ENCODE assay signal across 1 cellular context in the genomic region with DNA sequence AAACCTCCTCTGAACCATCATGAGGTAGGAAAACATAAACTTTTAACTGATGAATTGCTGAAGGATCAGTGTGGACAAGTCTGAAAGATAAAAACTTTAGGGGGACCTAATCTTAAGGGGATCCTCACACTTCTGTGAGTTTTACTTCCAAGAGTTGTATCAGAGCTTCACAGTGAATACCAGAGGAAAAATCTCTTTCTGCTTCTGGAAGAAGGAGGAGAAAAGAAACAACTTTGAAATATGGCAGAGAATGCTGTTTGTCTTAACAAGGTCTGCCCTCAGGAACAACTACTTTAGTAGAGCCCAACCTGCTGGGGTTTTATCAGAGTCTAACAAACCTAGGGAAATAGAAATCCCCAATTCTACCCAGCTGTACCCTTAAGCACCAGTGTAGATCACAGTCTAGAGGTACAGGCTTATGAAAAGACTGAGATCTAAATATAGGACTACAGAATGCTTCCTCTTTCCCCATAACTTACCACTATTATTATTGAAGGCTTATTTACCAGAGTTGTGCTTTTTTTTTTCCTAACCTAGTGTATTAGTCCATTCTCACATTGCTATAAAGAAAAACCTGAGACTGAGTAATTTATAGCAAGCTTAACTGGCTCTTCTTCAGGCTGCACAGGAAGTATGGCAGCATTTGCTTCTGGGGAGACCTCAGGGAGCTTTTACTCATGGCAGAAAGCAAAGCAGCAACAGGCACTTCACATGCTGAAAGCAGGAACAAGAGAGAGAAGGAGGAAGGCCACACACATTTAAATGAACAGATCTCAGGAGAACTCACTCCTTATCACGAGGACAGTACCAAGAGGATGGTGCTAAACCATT.
TF ChIP-seq lines count a peak whose summit lies in the region.

No MANE protein-coding gene starts in this region.

TF ChIP-seq in GM12878, 131 proteins besides CTCF, POLR2A, EP300 and RAD21 (continued from another document):
- TF ChIP-seq, protein P1, sequence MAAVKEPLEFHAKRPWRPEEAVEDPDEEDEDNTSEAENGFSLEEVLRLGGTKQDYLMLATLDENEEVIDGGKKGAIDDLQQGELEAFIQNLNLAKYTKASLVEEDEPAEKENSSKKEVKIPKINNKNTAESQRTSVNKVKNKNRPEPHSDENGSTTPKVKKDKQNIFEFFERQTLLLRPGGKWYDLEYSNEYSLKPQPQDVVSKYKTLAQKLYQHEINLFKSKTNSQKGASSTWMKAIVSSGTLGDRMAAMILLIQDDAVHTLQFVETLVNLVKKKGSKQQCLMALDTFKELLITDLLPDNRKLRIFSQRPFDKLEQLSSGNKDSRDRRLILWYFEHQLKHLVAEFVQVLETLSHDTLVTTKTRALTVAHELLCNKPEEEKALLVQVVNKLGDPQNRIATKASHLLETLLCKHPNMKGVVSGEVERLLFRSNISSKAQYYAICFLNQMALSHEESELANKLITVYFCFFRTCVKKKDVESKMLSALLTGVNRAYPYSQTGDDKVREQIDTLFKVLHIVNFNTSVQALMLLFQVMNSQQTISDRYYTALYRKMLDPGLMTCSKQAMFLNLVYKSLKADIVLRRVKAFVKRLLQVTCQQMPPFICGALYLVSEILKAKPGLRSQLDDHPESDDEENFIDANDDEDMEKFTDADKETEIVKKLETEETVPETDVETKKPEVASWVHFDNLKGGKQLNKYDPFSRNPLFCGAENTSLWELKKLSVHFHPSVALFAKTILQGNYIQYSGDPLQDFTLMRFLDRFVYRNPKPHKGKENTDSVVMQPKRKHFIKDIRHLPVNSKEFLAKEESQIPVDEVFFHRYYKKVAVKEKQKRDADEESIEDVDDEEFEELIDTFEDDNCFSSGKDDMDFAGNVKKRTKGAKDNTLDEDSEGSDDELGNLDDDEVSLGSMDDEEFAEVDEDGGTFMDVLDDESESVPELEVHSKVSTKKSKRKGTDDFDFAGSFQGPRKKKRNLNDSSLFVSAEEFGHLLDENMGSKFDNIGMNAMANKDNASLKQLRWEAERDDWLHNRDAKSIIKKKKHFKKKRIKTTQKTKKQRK (IDR thresholded peaks at IDR 0.05; ENCODE audit: low read depth, low read length): no peak
- TF ChIP-seq DPF2 (IDR thresholded peaks at IDR 0.05): no peak
- no peak for TF ChIP-seq PAX5 (IDR thresholded peaks at IDR 0.05; ENCODE audit: borderline replicate concordance, low read depth, low read length)
- TF ChIP-seq, protein P2, sequence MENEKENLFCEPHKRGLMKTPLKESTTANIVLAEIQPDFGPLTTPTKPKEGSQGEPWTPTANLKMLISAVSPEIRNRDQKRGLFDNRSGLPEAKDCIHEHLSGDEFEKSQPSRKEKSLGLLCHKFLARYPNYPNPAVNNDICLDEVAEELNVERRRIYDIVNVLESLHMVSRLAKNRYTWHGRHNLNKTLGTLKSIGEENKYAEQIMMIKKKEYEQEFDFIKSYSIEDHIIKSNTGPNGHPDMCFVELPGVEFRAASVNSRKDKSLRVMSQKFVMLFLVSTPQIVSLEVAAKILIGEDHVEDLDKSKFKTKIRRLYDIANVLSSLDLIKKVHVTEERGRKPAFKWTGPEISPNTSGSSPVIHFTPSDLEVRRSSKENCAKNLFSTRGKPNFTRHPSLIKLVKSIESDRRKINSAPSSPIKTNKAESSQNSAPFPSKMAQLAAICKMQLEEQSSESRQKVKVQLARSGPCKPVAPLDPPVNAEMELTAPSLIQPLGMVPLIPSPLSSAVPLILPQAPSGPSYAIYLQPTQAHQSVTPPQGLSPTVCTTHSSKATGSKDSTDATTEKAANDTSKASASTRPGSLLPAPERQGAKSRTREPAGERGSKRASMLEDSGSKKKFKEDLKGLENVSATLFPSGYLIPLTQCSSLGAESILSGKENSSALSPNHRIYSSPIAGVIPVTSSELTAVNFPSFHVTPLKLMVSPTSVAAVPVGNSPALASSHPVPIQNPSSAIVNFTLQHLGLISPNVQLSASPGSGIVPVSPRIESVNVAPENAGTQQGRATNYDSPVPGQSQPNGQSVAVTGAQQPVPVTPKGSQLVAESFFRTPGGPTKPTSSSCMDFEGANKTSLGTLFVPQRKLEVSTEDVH (IDR thresholded peaks at IDR 0.05; ENCODE audit: low read depth, partially characterized antibody): no peak
- peak; percentile 25; the same call in 1 of the 2 replicates for TF ChIP-seq RELB (IDR thresholded peaks at IDR 0.05; ENCODE audit: low read depth)
- no peak for TF ChIP-seq SMARCA5 (IDR thresholded peaks at IDR 0.05)
- TF ChIP-seq MEF2A (IDR thresholded peaks at IDR 0.05; ENCODE audit: insufficient read depth, low read depth, low read length): 0 out of 2 replicates have a peak, but pooled peaks have one; percentile 34
- TF ChIP-seq SIX5 (IDR thresholded peaks at IDR 0.05; ENCODE audit: low read depth, low read length, severe bottlenecking): no peak
